In genomic region chr3:47824541-47825473, GRCh38 we compare ENCODE assay signal across 8 cellular contexts. TPM values are rescaled to one million over a fixed set of nuclear protein-coding genes. Genes with fewer than 3 reads are reported as not detected.
DNase-seq lines count a peak whose midpoint lies in the region; ATAC-seq and TF ChIP-seq lines count a peak whose summit lies in the region.

No MANE protein-coding gene starts in this region.

- peak; percentile 17; the same call in 1 of the 2 replicates for TF ChIP-seq EP300 in Ishikawa (IDR thresholded peaks at IDR 0.05; ENCODE audit: borderline replicate concordance)

- H3K79me2 ChIP-seq in neural progenitor cell (ENCODE audit: low read depth), result peaks cover 34% of the 10 kb centered on the region

- peak overlapping the region; percentile 90 for H3K27ac Mint-ChIP-seq in neural progenitor cell

- peaks cover 22% of the 10 kb centered on the region for H3F3A ChIP-seq in neural progenitor cell (ENCODE audit: low read depth)

- H3K9me3 Mint-ChIP-seq in neural progenitor cell, result no peaks in the 10 kb centered on the region

- H3K4me3 ChIP-seq in fibroblast of villous mesenchyme (ENCODE audit: low read depth, low read length) (peak overlapping the region; percentile 78), neural progenitor cell (peak overlapping the region; percentile 88), stomach smooth muscle (ENCODE audit: low read length in 2 of 2) (peak overlapping the region; percentile 78 to 91)

- peaks cover 24% of the 10 kb centered on the region for H4K20me1 ChIP-seq in neural progenitor cell (ENCODE audit: low read depth)

- peak overlapping the region; percentile 95 for H3K4me3 Mint-ChIP-seq in neural progenitor cell

- ATAC-seq in GM21576 (IDR thresholded peaks at IDR 0.05; ENCODE audit: unreplicated experiment), result peak; percentile 85

- peaks cover 20% of the 10 kb centered on the region for H3K4me1 Mint-ChIP-seq in neural progenitor cell

- H3K9ac ChIP-seq in neural progenitor cell (peak overlapping the region; percentile 91), stomach smooth muscle (ENCODE audit: low read length in 2 of 2) (peak overlapping the region; percentile 90 to 94)

- TF ChIP-seq CTCF in fibroblast of villous mesenchyme (IDR thresholded peaks at IDR 0.05; ENCODE audit: insufficient read depth, low read depth, low read length) (peak; percentile 78), neural progenitor cell (IDR thresholded peaks at IDR 0.05) (peak; percentile 86)

- H3K4me2 ChIP-seq in neural progenitor cell, result peak overlapping the region; percentile 91

- peak overlapping the region; percentile 62 for H3K27ac ChIP-seq in neural progenitor cell
- peak overlapping the region; percentile 71 for H3K27ac ChIP-seq in stomach smooth muscle (ENCODE audit: low read length)

- H2AFZ ChIP-seq in neural progenitor cell (replicated peaks), result peak overlapping the region; percentile 86

- H3K36me3 ChIP-seq in neural progenitor cell (peaks cover 14% of the 10 kb centered on the region), stomach smooth muscle (ENCODE audit: control insufficient read depth in 2 of 2, insufficient read depth in 2 of 2, low read length in 2 of 2) (peaks cover 14 to 15% of the 10 kb centered on the region in 2 donors)

- peaks cover 2% of the 10 kb centered on the region for H3K27me3 Mint-ChIP-seq in neural progenitor cell (ENCODE audit: insufficient read depth, low read depth)

- peak; percentile 89 for DNase-seq in Daoy (ENCODE audit: low read depth)
- DNase-seq in RPMI7951 (ENCODE audit: low read depth), result peak; percentile 88
- DNase-seq in activated effector memory CD4-positive, alpha-beta T cell treated with Interleukin-2 at 50 U/mL for 16 hours, result peak; percentile 71
- peak; percentile 83 for DNase-seq in fibroblast of villous mesenchyme (ENCODE audit: low read depth)
- DNase-seq in neural progenitor cell (ENCODE audit: low spot score), result peak; percentile 95

- no peaks in the 10 kb centered on the region for H3K27me3 ChIP-seq in neural progenitor cell
- H3K27me3 ChIP-seq in stomach smooth muscle (ENCODE audit: control insufficient read depth in 1 of 2, insufficient read depth in 2 of 2, low read length in 2 of 2), result no peaks in the 10 kb centered on the region

- peaks cover 10% of the 10 kb centered on the region for H3K4me1 ChIP-seq in neural progenitor cell
- H3K4me1 ChIP-seq in stomach smooth muscle (ENCODE audit: control insufficient read depth, insufficient read depth, low read length), result peaks cover 13% of the 10 kb centered on the region

- TF ChIP-seq RAD21 in Ishikawa (IDR thresholded peaks at IDR 0.05; ENCODE audit: low read depth), result peak; percentile 28; the same call in 1 of the 2 replicates

- H3K36me3 Mint-ChIP-seq in neural progenitor cell, result peaks cover 21% of the 10 kb centered on the region

- no peaks in the 10 kb centered on the region for H3K9me3 ChIP-seq in neural progenitor cell (ENCODE audit: low read depth)
- H3K9me3 ChIP-seq in stomach smooth muscle (ENCODE audit: control insufficient read depth in 2 of 2, low read length in 2 of 2), result no peaks in the 10 kb centered on the region

TF ChIP-seq in Ishikawa, 13 proteins besides CTCF, POLR2A, EP300 and RAD21:
- peak; percentile 58; the same call in 1 of the 2 replicates for TF ChIP-seq EGR1 (IDR thresholded peaks at IDR 0.05)
- peak; percentile 52; the same call in 1 of the 2 replicates for TF ChIP-seq TCF12 (IDR thresholded peaks at IDR 0.05; ENCODE audit: low read depth)
- peak; percentile 71; the same call in 1 of the 2 replicates for TF ChIP-seq MAX (IDR thresholded peaks at IDR 0.05)
- peak; percentile 6; the same call in 1 of the 2 replicates for TF ChIP-seq USF1 (IDR thresholded peaks at IDR 0.05)
- TF ChIP-seq CEBPB (IDR thresholded peaks at IDR 0.05), result peak; percentile 39; the same call in 1 of the 2 replicates
- no peak for TF ChIP-seq CREB1 (IDR thresholded peaks at IDR 0.05; ENCODE audit: low read depth)
- TF ChIP-seq REST (IDR thresholded peaks at IDR 0.05; ENCODE audit: low read depth), result no peak
- TF ChIP-seq FOXM1 (IDR thresholded peaks at IDR 0.05; ENCODE audit: borderline replicate concordance, low read depth), result no peak
- no peak; the same call in 1 of the 2 replicates for TF ChIP-seq TEAD4 (IDR thresholded peaks at IDR 0.05)
- no peak for TF ChIP-seq ZBTB7A (IDR thresholded peaks at IDR 0.05; ENCODE audit: low read depth)
- TF ChIP-seq TAF1 (IDR thresholded peaks at IDR 0.05; ENCODE audit: low read depth), result peak; percentile 92
- peak; percentile 94 for TF ChIP-seq YY1 (IDR thresholded peaks at IDR 0.05; ENCODE audit: low read depth)
- no peak; the same call in 1 of the 2 replicates for TF ChIP-seq NFIC (IDR thresholded peaks at IDR 0.05)

RNA-seq across cellular contexts. Expression of gene DHX30, which starts 21.9 kb away (rescaled TPM):
- total RNA-seq in Daoy (2014; rRNA removed; shearing (Covaris generic)), result 66.5 and 68.0 TPM in 2 replicates
- total RNA-seq in RPMI7951 (2014; rRNA removed; shearing (Covaris generic)), result 57.2 and 58.3 TPM in 2 replicates
- 69.9 and 77.7 TPM in 2 replicates for total RNA-seq in fibroblast of villous mesenchyme
- 70.9 and 116 TPM in 2 replicates for total RNA-seq in neural progenitor cell (ENCODE audit: low replicate concordance)

RNA-seq across cellular contexts. Expression of gene SMARCC1, which starts 43.1 kb away (rescaled TPM):
- 43.8 and 45.2 TPM in 2 replicates for total RNA-seq in Daoy (2014; rRNA removed; shearing (Covaris generic))
- 35.6 and 38.7 TPM in 2 replicates for total RNA-seq in RPMI7951 (2014; rRNA removed; shearing (Covaris generic))
- 44.9 and 45.1 TPM in 2 replicates for total RNA-seq in fibroblast of villous mesenchyme
- 167 and 175 TPM in 2 replicates for total RNA-seq in neural progenitor cell (ENCODE audit: low replicate concordance)

Comparison
In these comparisons a context has a peak if more than half of its experiments do, and no peak if none do; other contexts are left out.
1. Peak in every context shown above with its lines: DNase-seq, ATAC-seq, H3K4me3 ChIP-seq and H3K27ac ChIP-seq.